18 cellular contexts compared by ENCODE assay signal in the genomic region with DNA sequence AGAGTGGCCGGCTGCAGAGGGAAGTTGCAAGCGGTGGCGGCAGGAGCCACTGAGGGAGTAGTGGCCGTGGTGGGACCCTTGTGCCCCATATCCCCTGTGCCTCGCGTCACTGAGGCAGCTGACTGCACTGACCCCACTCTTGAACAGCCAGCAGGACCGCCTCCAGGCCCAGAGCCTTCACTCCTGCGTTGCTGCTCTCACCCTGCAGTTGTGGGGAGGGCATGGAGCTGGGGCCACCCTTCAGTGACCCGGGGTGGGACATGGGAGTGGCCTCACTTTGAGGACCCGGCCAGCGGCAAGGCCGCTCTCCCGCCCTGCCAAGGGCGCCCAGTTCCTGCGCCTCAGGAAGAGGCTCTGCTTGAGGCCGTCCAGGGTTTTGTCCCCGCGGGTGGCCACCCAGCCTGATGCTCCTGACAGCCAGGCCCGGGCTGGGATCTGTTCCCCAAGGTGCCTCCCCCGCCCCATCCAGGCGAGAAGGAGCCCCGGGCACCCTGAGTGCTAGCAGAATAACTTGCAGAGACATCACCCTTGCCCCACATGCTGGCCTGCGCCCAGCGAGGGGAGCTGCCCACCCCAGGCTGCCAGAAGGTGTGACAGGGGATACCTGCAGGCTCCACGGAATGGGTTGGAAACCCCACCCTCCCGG. TPM values are rescaled to one million over a fixed set of nuclear protein-coding genes. Genes with fewer than 3 reads are reported as not detected.
DNase-seq lines count a peak whose midpoint lies in the region; ATAC-seq and TF ChIP-seq lines count a peak whose summit lies in the region.
"Had no signal": no experiment of that assay in that cellular context is flagged by ENCODE, and none has a peak within 500 bp of the region (broad histone marks: within the 10 kb centered on the region; RNA-seq: fewer than 3 reads in every experiment).

No MANE protein-coding gene starts in this region.

- TF ChIP-seq CTCF in GM23338 (conservative IDR thresholded peaks at IDR 0.05; ENCODE audit: low read depth in 2 of 2) (no peak), activated B cell treated with CpG ODN at 0.5 μM for 24 hours (IDR thresholded peaks at IDR 0.05) (no peak), Caco-2 (IDR thresholded peaks at IDR 0.05; ENCODE audit: insufficient read depth in 1 of 2, low read depth in 1 of 2, low read length in 1 of 2, severe bottlenecking in 1 of 2, unreplicated experiment in 1 of 2) (no peak)

- H2AFZ ChIP-seq in GM23338 = peak overlapping the region; percentile 85

- H4K20me1 ChIP-seq in GM23338 (replicated peaks; ENCODE audit: insufficient read depth) = no peaks in the 10 kb centered on the region

- no peak overlapping the region for H3K4me3 ChIP-seq in GM23338
- no peak overlapping the region for H3K4me3 ChIP-seq in Caco-2 (ENCODE audit: low read depth, low read length)

- intact Hi-C loops in activated B cell treated with CpG ODN at 0.5 μM for 24 hours (cut with micrococcal nuclease) = loop anchor here (2.0 to 10.0 kb wide), 2 partner anchors 45 to 91 kb away; no protein-coding TSS in a partner anchor
- intact Hi-C loops in Caco-2 (cut with micrococcal nuclease; ENCODE audit: unreplicated experiment) = no loop called here

- no peaks in the 10 kb centered on the region for H3K79me2 ChIP-seq in GM23338 (replicated peaks; ENCODE audit: insufficient read depth)

- no peaks in the 10 kb centered on the region for H3K27me3 ChIP-seq in GM23338 (ENCODE audit: insufficient read depth)
- H3K27me3 ChIP-seq in Caco-2 (replicated peaks; ENCODE audit: control insufficient read depth, insufficient read depth, low read length) = no peaks in the 10 kb centered on the region

- no TSS peak for BruUV-seq in Caco-2 (replicated peaks; lab: Mats Ljungman, UMichigan)

- H3K27ac Mint-ChIP-seq in GM23338 = no peak overlapping the region
- peak overlapping the region; percentile 41 for H3K27ac Mint-ChIP-seq in activated B cell treated with CpG ODN at 0.5 μM for 24 hours
- H3K27ac Mint-ChIP-seq in stimulated activated memory B cell treated with anti-CD40 and anti-IgM and Interleukin-4, amounts not matched to agents 10 μg/mL and 1 μg/mL and 100 μg/mL, for 72 hours = peak overlapping the region; percentile 68
- H3K27ac Mint-ChIP-seq in Caco-2 (ENCODE audit: unreplicated experiment) = no peak overlapping the region
- H3K27ac Mint-ChIP-seq: CD8-positive, alpha-beta memory T cell had no signal

- H3K4me3 Mint-ChIP-seq in GM23338 (no peak overlapping the region), activated B cell treated with CpG ODN at 0.5 μM for 24 hours (no peak overlapping the region), Caco-2 (ENCODE audit: unreplicated experiment) (no peak overlapping the region)
- H3K4me3 Mint-ChIP-seq in stimulated activated memory B cell treated with anti-CD40 and anti-IgM and Interleukin-4, amounts not matched to agents 10 μg/mL and 1 μg/mL and 100 μg/mL, for 72 hours = no peak overlapping the region
- H3K4me3 Mint-ChIP-seq: CD8-positive, alpha-beta memory T cell had no signal

- H3K4me1 Mint-ChIP-seq in GM23338 = no peaks in the 10 kb centered on the region; the same call in 2 of the 3 replicates
- H3K4me1 Mint-ChIP-seq in activated B cell treated with CpG ODN at 0.5 μM for 24 hours = peaks cover 25% of the 10 kb centered on the region
- peaks cover 6% of the 10 kb centered on the region for H3K4me1 Mint-ChIP-seq in stimulated activated memory B cell treated with anti-CD40 and anti-IgM and Interleukin-4, amounts not matched to agents 10 μg/mL and 1 μg/mL and 100 μg/mL, for 72 hours
- H3K4me1 Mint-ChIP-seq in Caco-2 (ENCODE audit: low read depth, unreplicated experiment) = no peaks in the 10 kb centered on the region
- H3K4me1 Mint-ChIP-seq: CD8-positive, alpha-beta memory T cell had no signal

- H3K27me3 Mint-ChIP-seq in GM23338 (ENCODE audit: insufficient read depth, low read depth, poor library complexity) (no peaks in the 10 kb centered on the region), activated B cell treated with CpG ODN at 0.5 μM for 24 hours (no peaks in the 10 kb centered on the region), Caco-2 (ENCODE audit: insufficient read depth, unreplicated experiment) (peaks cover 19% of the 10 kb centered on the region)
- no peaks in the 10 kb centered on the region for H3K27me3 Mint-ChIP-seq in stimulated activated memory B cell treated with anti-CD40 and anti-IgM and Interleukin-4, amounts not matched to agents 10 μg/mL and 1 μg/mL and 100 μg/mL, for 72 hours

- H3K36me3 Mint-ChIP-seq in GM23338 (ENCODE audit: low read depth) (peaks cover 4% of the 10 kb centered on the region; the same call in 1 of the 3 replicates), activated B cell treated with CpG ODN at 0.5 μM for 24 hours (ENCODE audit: low read depth) (peaks cover 9% of the 10 kb centered on the region), Caco-2 (ENCODE audit: insufficient read depth, unreplicated experiment) (no peaks in the 10 kb centered on the region)
- peaks cover 11% of the 10 kb centered on the region for H3K36me3 Mint-ChIP-seq in stimulated activated memory B cell treated with anti-CD40 and anti-IgM and Interleukin-4, amounts not matched to agents 10 μg/mL and 1 μg/mL and 100 μg/mL, for 72 hours
- H3K36me3 Mint-ChIP-seq: CD8-positive, alpha-beta memory T cell had no signal

- no peaks in the 10 kb centered on the region for H3K9me3 ChIP-seq in Caco-2

- H3K27ac ChIP-seq in GM23338 (ENCODE audit: low read depth) = no peak overlapping the region

- peak; percentile 83 for ATAC-seq in GM23338
- ATAC-seq in activated B cell treated with CpG ODN at 0.5 μM for 24 hours (ENCODE audit: low read depth) = no peak
- peak; percentile 13 for ATAC-seq in left lobe of liver
- ATAC-seq in stimulated activated memory B cell treated with anti-CD40 and anti-IgM and Interleukin-4, amounts not matched to agents 10 μg/mL and 1 μg/mL and 100 μg/mL, for 72 hours = peak; percentile 12
- ATAC-seq in HG03135 (IDR thresholded peaks at IDR 0.05; ENCODE audit: unreplicated experiment) = no peak

- H3K9me2 ChIP-seq in GM23338 (ENCODE audit: insufficient read depth) = no peaks in the 10 kb centered on the region

- H3K9me3 Mint-ChIP-seq in GM23338 (peaks cover 8% of the 10 kb centered on the region), activated B cell treated with CpG ODN at 0.5 μM for 24 hours (peaks cover under 1% of the 10 kb centered on the region), Caco-2 (ENCODE audit: unreplicated experiment) (no peaks in the 10 kb centered on the region)
- peaks cover under 1% of the 10 kb centered on the region for H3K9me3 Mint-ChIP-seq in stimulated activated memory B cell treated with anti-CD40 and anti-IgM and Interleukin-4, amounts not matched to agents 10 μg/mL and 1 μg/mL and 100 μg/mL, for 72 hours
- H3K9me3 Mint-ChIP-seq: CD8-positive, alpha-beta memory T cell had no signal

- DNase-seq in GM23338 (ENCODE audit: low spot score) (peak; percentile 25), activated B cell treated with CpG ODN at 0.5 μM for 24 hours (no peak), left lobe of liver (ENCODE audit: low spot score) (no peak), Caco-2 (no peak), GOT3 (lab: John Stamatoyannopoulos, UW) (no peak)
- DNase-seq: ACHN; C1 segment of cervical spinal cord; CD8-positive, alpha-beta memory T cell; DMS79 treated with DMSO at 0.1 percent for 48 hours; NCI-H1417 treated with DMSO at 0.1 percent for 48 hours; NCI-H187 treated with DMSO at 0.1 percent for 48 hours; NCI-H2227 treated with DMSO at 0.1 percent for 48 hours; NCI-H524; SIG-M5 had no signal

- POLR2A ChIA-PET in activated B cell treated with CpG ODN at 0.5 μM for 24 hours (lab: Charles Lee) = interaction anchor here (1.0 to 2.3 kb wide), 6 partner anchors 11 to 139 kb away, joined by 4 to 17 read pairs (median 12); partner anchors contain the start of gene HLA-DRB5
- POLR2A ChIA-PET in Caco-2 (lab: Charles Lee) = no interaction called here

- H3K4me1 ChIP-seq in GM23338 (ENCODE audit: insufficient read depth) (no peaks in the 10 kb centered on the region), Caco-2 (no peaks in the 10 kb centered on the region)

- H3F3A ChIP-seq in GM23338 (replicated peaks; ENCODE audit: low read depth) = no peaks in the 10 kb centered on the region

- H3K36me3 ChIP-seq in GM23338 (ENCODE audit: insufficient read depth) = no peaks in the 10 kb centered on the region
- H3K36me3 ChIP-seq in Caco-2 (ENCODE audit: control insufficient read depth, insufficient read depth, low read length) = no peaks in the 10 kb centered on the region

- H3K4me2 ChIP-seq in GM23338 = no peak overlapping the region

- CTCF ChIA-PET in activated B cell treated with CpG ODN at 0.5 μM for 24 hours (lab: Charles Lee) (no interaction called here), Caco-2 (lab: Charles Lee) (no interaction called here)

TF ChIP-seq in GM23338, 12 proteins besides CTCF, POLR2A, EP300 and RAD21 (continues in another document):
- no peak for TF ChIP-seq STAT1 (IDR thresholded peaks at IDR 0.05; ENCODE audit: unreplicated experiment)
- TF ChIP-seq EZH2 (IDR thresholded peaks at IDR 0.05; ENCODE audit: low read depth, unreplicated experiment) = no peak
- no peak for TF ChIP-seq NANOG (IDR thresholded peaks at IDR 0.05; ENCODE audit: borderline replicate concordance)

RNA-seq across cellular contexts. Expression of gene HLA-DRA, which starts 44.4 kb away (rescaled TPM):
- 4.4 and 6.9 TPM in 2 replicates for total RNA-seq in GM23338 (2014; rRNA removed; shearing (Covaris generic))
- polyA plus RNA-seq in GM23338 (2016; fragmentation: Nextera tagmentation; extraction: Ambion mirVana) = 7.7 and 10.5 TPM in 2 replicates
- total RNA-seq in activated B cell treated with CpG ODN at 0.5 μM for 24 hours (2,835 and 3,035 TPM in 2 replicates), left lobe of liver (24.4 TPM), Caco-2 (2022) (not detected in 2 replicates)
- total RNA-seq: MCF 10A had no signal

RNA-seq across cellular contexts. Expression of gene HLA-DRB5, which starts 46.0 kb away (rescaled TPM):
- total RNA-seq in GM23338 (2014; rRNA removed; shearing (Covaris generic)) = not detected in 2 replicates
- not detected in 2 replicates for polyA plus RNA-seq in GM23338 (2016; fragmentation: Nextera tagmentation; extraction: Ambion mirVana)
- total RNA-seq in activated B cell treated with CpG ODN at 0.5 μM for 24 hours (196 and 199 TPM in 2 replicates), left lobe of liver (2.1 TPM), Caco-2 (2022) (not detected in 2 replicates)
- total RNA-seq: MCF 10A, RPMI7951 had no signal

Comparison
In these comparisons a context has a peak if more than half of its experiments do, and no peak if none do; other contexts are left out.
1. ATAC-seq: peak in GM23338 (single experiment), left lobe of liver (single experiment) and stimulated activated memory B cell treated with anti-CD40 and anti-IgM and Interleukin-4, amounts not matched to agents 10 μg/mL and 1 μg/mL and 100 μg/mL, for 72 hours (single experiment); none in activated B cell treated with CpG ODN at 0.5 μM for 24 hours (single experiment) and HG03135 (single experiment).
2. H3K27ac Mint-ChIP-seq: peak in activated B cell treated with CpG ODN at 0.5 μM for 24 hours (single experiment) and stimulated activated memory B cell treated with anti-CD40 and anti-IgM and Interleukin-4, amounts not matched to agents 10 μg/mL and 1 μg/mL and 100 μg/mL, for 72 hours (single experiment); none in GM23338 (single experiment) and Caco-2 (single experiment).
3. RNA of gene HLA-DRA, which starts 44.4 kb away (total RNA-seq): 2,835 to 3,035 TPM in activated B cell treated with CpG ODN at 0.5 μM for 24 hours; 24.4 TPM in left lobe of liver (single experiment), 4.4 to 6.9 TPM in GM23338 and not detected in Caco-2; every median in the first group is over 100 times any median in the second.
4. RNA of gene HLA-DRB5, which starts 46.0 kb away (total RNA-seq): 196 to 199 TPM in activated B cell treated with CpG ODN at 0.5 μM for 24 hours; 2.1 TPM in left lobe of liver (single experiment), not detected in Caco-2 and not detected in GM23338; every median in the first group is over 10 times any median in the second.